In the genomic region with DNA sequence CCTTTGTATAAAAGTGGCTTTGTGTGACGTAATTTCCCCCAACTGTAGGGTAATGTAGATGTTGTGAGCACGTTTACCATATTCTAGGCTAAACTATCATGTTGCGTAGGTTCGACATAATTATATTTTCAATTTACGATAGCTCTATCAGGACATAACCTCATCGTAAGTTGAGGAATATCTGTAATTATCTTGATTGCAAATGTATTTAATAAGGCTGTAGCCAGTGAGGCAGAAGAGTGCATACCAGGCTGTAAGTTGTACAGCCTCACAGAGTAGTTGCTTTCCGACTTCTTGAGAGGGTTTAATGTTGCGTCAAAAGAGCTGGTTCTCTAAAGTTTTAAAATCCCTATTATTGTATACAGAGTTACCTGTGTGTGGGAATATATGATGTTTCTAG, we compare ENCODE assay signal across 34 cellular contexts.
"Had no signal": no experiment of that assay in that cellular context is flagged by ENCODE, and none has a peak within 500 bp of the region (broad histone marks: within the 10 kb centered on the region; RNA-seq: fewer than 3 reads in every experiment).

No MANE protein-coding gene starts in this region.

- H3K4me3 ChIP-seq: MG63 had no signal

- H3K9me3 ChIP-seq: MG63 had no signal

- H3K27me3 ChIP-seq: MG63 had no signal

- H3K36me3 ChIP-seq: MG63 had no signal

- DNase-seq: Karpas-422, Kasumi-1, MG63, MM.1S, MV-4-11, NCI-H1048, NCI-H1092, NCI-H1092 treated with DMSO at 0.1 percent for 48 hours, NCI-H1105, NCI-H1105 treated with DMSO at 0.1 percent for 48 hours, NCI-H1417, NCI-H1417 treated with DMSO at 0.1 percent for 48 hours, NCI-H1436, NCI-H1436 treated with DMSO at 0.1 percent for 48 hours, NCI-H146, NCI-H1694, NCI-H1694 treated with DMSO at 0.1 percent for 48 hours, NCI-H187, NCI-H187 treated with DMSO at 0.1 percent for 48 hours, NCI-H1930, NCI-H2029, NCI-H2029 treated with DMSO at 0.1 percent for 48 hours, NCI-H2081, NCI-H2081 treated with DMSO at 0.1 percent for 48 hours, NCI-H2107, NCI-H2171, NCI-H2171 treated with DMSO at 0.1 percent for 48 hours, NCI-H2227 treated with DMSO at 0.1 percent for 48 hours, NCI-H226, NCI-H345, NCI-H446, NCI-H446 treated with DMSO at 0.1 percent for 48 hours, NCI-H510A, NCI-H510A treated with DMSO at 0.1 percent for 48 hours had no signal
